8 cellular contexts compared by ENCODE assay signal in genomic region chr18:44679912-44680270, GRCh38. TPM values are rescaled to one million over a fixed set of nuclear protein-coding genes. Genes with fewer than 3 reads are reported as not detected.
DNase-seq lines count a peak whose midpoint lies in the region; ATAC-seq and TF ChIP-seq lines count a peak whose summit lies in the region.

No MANE protein-coding gene starts in this region.

- CTCF ChIA-PET in HEK293 (lab: Yijun Ruan, JAX): interaction anchor here (0.5 to 1.3 kb wide), 5 partner anchors 46 to 861 kb away, joined by 3 to 4 read pairs (median 3); no protein-coding TSS in a partner anchor

- H3K9me3 ChIP-seq in HEK293 (ENCODE audit: control insufficient read depth, insufficient read depth, low read depth, low read length) (no peaks in the 10 kb centered on the region), adipocyte (ENCODE audit: control insufficient read depth, low read length) (no peaks in the 10 kb centered on the region), right cardiac atrium (ENCODE audit: control insufficient read depth, low read length) (no peaks in the 10 kb centered on the region)

- ATAC-seq in right cardiac atrium: no peak
- ATAC-seq in GM19324 (IDR thresholded peaks at IDR 0.05; ENCODE audit: low FRiP score, unreplicated experiment): no peak
- ATAC-seq in GM19463 (IDR thresholded peaks at IDR 0.05; ENCODE audit: unreplicated experiment): no peak

- TF ChIP-seq CTCF in HEK293 (tag by site-specific recombination; IDR thresholded peaks at IDR 0.05): no peak

- H3K4me1 ChIP-seq in HEK293 (ENCODE audit: control insufficient read depth, insufficient read depth, low read length) (peaks cover 22% of the 10 kb centered on the region), adipocyte (ENCODE audit: control insufficient read depth, insufficient read depth, low read length) (peaks cover 23% of the 10 kb centered on the region), right cardiac atrium (ENCODE audit: control insufficient read depth, insufficient read depth, low read length) (no peaks in the 10 kb centered on the region)

- H3K27me3 ChIP-seq in adipocyte (replicated peaks; ENCODE audit: control insufficient read depth, insufficient read depth, low read length): no peaks in the 10 kb centered on the region
- no peaks in the 10 kb centered on the region for H3K27me3 ChIP-seq in right cardiac atrium (ENCODE audit: control insufficient read depth, insufficient read depth)

- H3K27ac ChIP-seq in HEK293 (ENCODE audit: extremely low read depth, low read depth, low read length) (peak overlapping the region; percentile 98), right cardiac atrium (ENCODE audit: low read length) (peak overlapping the region; percentile 37)

- H3K4me3 ChIP-seq in HEK293 (ENCODE audit: low read depth, low read length): peak overlapping the region; percentile 74
- H3K4me3 ChIP-seq in adipocyte (ENCODE audit: low read length): peak overlapping the region; percentile 91
- H3K4me3 ChIP-seq in right cardiac atrium (ENCODE audit: low read length): peak overlapping the region; percentile 92

- peak overlapping the region; percentile 87 for H3K9ac ChIP-seq in adipocyte (ENCODE audit: low read length)

- H3K36me3 ChIP-seq in HEK293 (ENCODE audit: control insufficient read depth in 2 of 2, insufficient read depth in 1 of 2, low read length in 2 of 2): no peaks in the 10 kb centered on the region
- H3K36me3 ChIP-seq in adipocyte (ENCODE audit: control insufficient read depth, insufficient read depth, low read length, severe bottlenecking): no peaks in the 10 kb centered on the region

- intact Hi-C loops in right cardiac atrium (cut with DNase I): loop anchor here in 2 of 4 donors (5.0 to 10.0 kb wide), 4 partner anchors 112 to 545 kb away; no protein-coding TSS in a partner anchor

- WGBS in right cardiac atrium: under 1% methylated on average over 41 of the region's 41 CpGs

- DNase-seq in D341Med (ENCODE audit: low spot score) (peak; percentile 81), NCI-H748 treated with DMSO at 0.1 percent for 48 hours (lab: John Stamatoyannopoulos, UW) (peak; percentile 61), adipocyte (ENCODE audit: low read depth) (peak; percentile 81), right cardiac atrium (peak; percentile 64 to 87 (median 80)), putamen (ENCODE audit: low spot score) (peak; percentile 53)

- POLR2A ChIA-PET in HEK293 (lab: Yijun Ruan, JAX): interaction anchor here (0.6 to 2.5 kb wide), 9 partner anchors 13 to 610 kb away, joined by 3 to 12 read pairs (median 3); no protein-coding TSS in a partner anchor

TF ChIP-seq in HEK293, 187 proteins besides CTCF, POLR2A, EP300 and RAD21:
- no peak for TF ChIP-seq ZNF560 (tag by site-specific recombination; IDR thresholded peaks at IDR 0.05; ENCODE audit: borderline replicate concordance)
- peak; percentile 19 for TF ChIP-seq ZSCAN4 (tag by site-specific recombination; IDR thresholded peaks at IDR 0.05)

RNA-seq across cellular contexts. Expression of gene SETBP1, which starts 0.8 kb away (rescaled TPM):
- 10 to 100 TPM; 16.4 to 24.1 (median 19.8) TPM for total RNA-seq in right cardiac atrium
- 2.0 TPM for polyA plus RNA-seq in right cardiac atrium
